Comparison of ENCODE assay signal across 19 cellular contexts in genomic region chr12:8829621-8830020, GRCh38. TPM values are rescaled to one million over a fixed set of nuclear protein-coding genes. Genes with fewer than 3 reads are reported as not detected.
DNase-seq lines count a peak whose midpoint lies in the region; ATAC-seq, FAIRE-seq and TF ChIP-seq lines count a peak whose summit lies in the region.
"Had no signal": no experiment of that assay in that cellular context is flagged by ENCODE, and none has a peak within 500 bp of the region (broad histone marks: within the 10 kb centered on the region; RNA-seq: fewer than 3 reads in every experiment).

No MANE protein-coding gene starts in this region.

- no peak overlapping the region for H3K9ac ChIP-seq in K562 (ENCODE audit: insufficient read depth in 1 of 2, low read depth in 2 of 2, low read length in 2 of 2)
- no peak overlapping the region for H3K9ac ChIP-seq in mesendoderm (ENCODE audit: low read length)

- H4K20me1 ChIP-seq in K562 (replicated peaks; ENCODE audit: control insufficient read depth, insufficient read depth, low read length) (no peaks in the 10 kb centered on the region), PC-9 (ENCODE audit: insufficient read depth) (no peaks in the 10 kb centered on the region)

- POLR2A ChIA-PET in HEK293 (lab: Yijun Ruan, JAX) (interaction anchor here (0.7 kb wide), 1 partner anchor 12 kb away, joined by 6 read pairs; no protein-coding TSS in a partner anchor), K562 (lab: Yijun Ruan, JAX) (interaction anchor here (1.0 to 1.3 kb wide), 2 partner anchors 11 to 31 kb away, joined by 3 read pairs; no protein-coding TSS in a partner anchor), PC-9 (lab: Charles Lee; ENCODE audit: unreplicated experiment) (no interaction called here)
- POLR2A ChIA-PET in CD8-positive, alpha-beta T cell (lab: Charles Lee): interaction anchor here (0.7 kb wide), 1 partner anchor 46 kb away, joined by 3 read pairs; no protein-coding TSS in a partner anchor

- H2BK5ac ChIP-seq in mesendoderm (ENCODE audit: low read length): no peak overlapping the region

- no TSS peak for BruUV-seq in K562 (replicated peaks; lab: Mats Ljungman, UMichigan)
- BruUV-seq in PC-9 (replicated peaks; lab: Mats Ljungman, UMichigan): no TSS peak

- H2BK120ac ChIP-seq in mesendoderm (ENCODE audit: low read depth, low read length): no peak overlapping the region

- H3F3A ChIP-seq in PC-9 (ENCODE audit: insufficient read depth, low read depth): no peaks in the 10 kb centered on the region

- no peak overlapping the region for H2AK5ac ChIP-seq in mesendoderm (ENCODE audit: low read length)

- CTCF ChIA-PET in HEK293 (lab: Yijun Ruan, JAX): no interaction called here
- CTCF ChIA-PET in K562 (lab: Yijun Ruan, JAX; ENCODE audit: low intra/inter-chr PET ratio): interaction anchor here (0.6 kb wide), 1 partner anchor 141 kb away, joined by 3 read pairs; no protein-coding TSS in a partner anchor
- CTCF ChIA-PET in PC-9 (lab: Charles Lee): interaction anchor here (0.7 to 2.0 kb wide), 2 partner anchors 10 to 68 kb away, joined by 6 to 9 read pairs; no protein-coding TSS in a partner anchor
- CTCF ChIA-PET in activated naive CD4-positive, alpha-beta T cell treated with anti-CD3 and anti-CD28 coated beads, Interleukin-2, amount 10 ng/mL, durations not matched to agents 7 days and 5 days (lab: Charles Lee): no interaction called here
- CTCF ChIA-PET in CD8-positive, alpha-beta T cell (lab: Charles Lee): interaction anchor here (0.6 to 1.6 kb wide), 2 partner anchors 116 to 285 kb away, joined by 3 to 4 read pairs; no protein-coding TSS in a partner anchor

- no peak for FAIRE-seq in K562 (lab: Jason Lieb, UNC)
- FAIRE-seq: G401.6 had no signal

- no peaks in the 10 kb centered on the region for H3K36me3 Mint-ChIP-seq in activated naive CD4-positive, alpha-beta T cell treated with anti-CD3 and anti-CD28 coated beads, Interleukin-2, amount 10 ng/mL, durations not matched to agents 7 days and 5 days
- H3K36me3 Mint-ChIP-seq in CD8-positive, alpha-beta T cell: no peaks in the 10 kb centered on the region
- H3K36me3 Mint-ChIP-seq: IgD-negative memory B cell had no signal

- intact Hi-C loops in K562 (cut with micrococcal nuclease) (loop anchor here (5.0 to 10.0 kb wide), 2 partner anchors 63 to 215 kb away; no protein-coding TSS in a partner anchor), PC-9 (cut with micrococcal nuclease; ENCODE audit: unreplicated experiment) (loop anchor here (10.0 kb wide), 1 partner anchor 85 kb away; the partner anchor contains the start of gene PHC1), right lobe of liver (cut with DNase I) (no loop called here)
- intact Hi-C loops in CD8-positive, alpha-beta T cell (cut with DNase I, micrococcal nuclease): loop anchor here in 1 of 2 experiments (10.0 kb wide), 1 partner anchor 285 kb away; the partner anchor contains the start of gene CLEC4E

- no peaks in the 10 kb centered on the region for H3K4me1 ChIP-seq in HEK293 (ENCODE audit: control insufficient read depth, insufficient read depth, low read length)
- H3K4me1 ChIP-seq in K562 (replicated peaks in 1 of 2; ENCODE audit: control insufficient read depth in 2 of 2, insufficient read depth in 2 of 2, low read length in 2 of 2): peaks cover 19 to 21% of the 10 kb centered on the region in 2 experiments; a peak in 4 of 5 replicates
- peaks cover 4% of the 10 kb centered on the region for H3K4me1 ChIP-seq in mesendoderm (ENCODE audit: control insufficient read depth, low read depth, low read length)
- H3K4me1 ChIP-seq in PC-9 (replicated peaks; ENCODE audit: insufficient read depth): no peaks in the 10 kb centered on the region
- no peaks in the 10 kb centered on the region for H3K4me1 ChIP-seq in right lobe of liver
- H3K4me1 ChIP-seq in CD8-positive, alpha-beta T cell (ENCODE audit: insufficient read depth, low read length): no peaks in the 10 kb centered on the region
- H3K4me1 ChIP-seq: HAP-1 had no signal

- H3K4ac ChIP-seq in mesendoderm (ENCODE audit: low read depth, low read length): no peak overlapping the region

- H3K9me2 ChIP-seq in PC-9 (ENCODE audit: insufficient read depth): no peaks in the 10 kb centered on the region

- TF ChIP-seq CTCF in HEK293 (tag by site-specific recombination; IDR thresholded peaks at IDR 0.05) (no peak), K562 (IDR thresholded peaks at IDR 0.05 in 2 of 3, conservative IDR thresholded peaks at IDR 0.05 in 1 of 3; ENCODE audit: insufficient read depth in 2 of 3, low read depth in 1 of 3, low read length in 3 of 3) (no peak), PC-9 (conservative IDR thresholded peaks at IDR 0.05) (no peak), right lobe of liver (IDR thresholded peaks at IDR 0.05) (no peak)
- TF ChIP-seq CTCF in CD8-positive, alpha-beta T cell (IDR thresholded peaks at IDR 0.05): no peak

- H3K4me1 Mint-ChIP-seq in activated naive CD4-positive, alpha-beta T cell treated with anti-CD3 and anti-CD28 coated beads, Interleukin-2, amount 10 ng/mL, durations not matched to agents 7 days and 5 days: no peaks in the 10 kb centered on the region
- H3K4me1 Mint-ChIP-seq in CD8-positive, alpha-beta T cell (ENCODE audit: low read depth): no peaks in the 10 kb centered on the region
- H3K4me1 Mint-ChIP-seq: IgD-negative memory B cell had no signal

- no peaks in the 10 kb centered on the region for H3K27me3 ChIP-seq in K562 (ENCODE audit: control insufficient read depth in 2 of 2, insufficient read depth in 2 of 2, low read length in 2 of 2)
- H3K27me3 ChIP-seq in mesendoderm (ENCODE audit: insufficient read depth, low read length, poor library complexity): no peaks in the 10 kb centered on the region
- no peaks in the 10 kb centered on the region for H3K27me3 ChIP-seq in PC-9 (ENCODE audit: insufficient read depth, low read depth)
- H3K27me3 ChIP-seq in right lobe of liver: no peaks in the 10 kb centered on the region
- no peaks in the 10 kb centered on the region for H3K27me3 ChIP-seq in CD8-positive, alpha-beta T cell (ENCODE audit: insufficient read depth, low read length)

- H3K9me3 Mint-ChIP-seq in activated naive CD4-positive, alpha-beta T cell treated with anti-CD3 and anti-CD28 coated beads, Interleukin-2, amount 10 ng/mL, durations not matched to agents 7 days and 5 days: no peaks in the 10 kb centered on the region
- H3K9me3 Mint-ChIP-seq in CD8-positive, alpha-beta T cell: no peaks in the 10 kb centered on the region

- 0 out of 2 replicates have a peak overlapping the region, but pooled peaks have one; percentile 19 for H2AFZ ChIP-seq in K562 (ENCODE audit: low read depth, low read length)
- H2AFZ ChIP-seq in PC-9: no peak overlapping the region

- H3K27ac Mint-ChIP-seq in activated naive CD4-positive, alpha-beta T cell treated with anti-CD3 and anti-CD28 coated beads, Interleukin-2, amount 10 ng/mL, durations not matched to agents 7 days and 5 days: no peak overlapping the region
- no peak overlapping the region for H3K27ac Mint-ChIP-seq in CD8-positive, alpha-beta T cell
- H3K27ac Mint-ChIP-seq: IgD-negative memory B cell had no signal

- H3K27ac ChIP-seq in HEK293 (ENCODE audit: extremely low read depth, low read depth, low read length) (no peak overlapping the region), K562 (ENCODE audit: extremely low read depth, low read depth, low read length) (no peak overlapping the region), mesendoderm (ENCODE audit: low read depth, low read length) (no peak overlapping the region), PC-9 (no peak overlapping the region), right lobe of liver (no peak overlapping the region)
- H3K27ac ChIP-seq in CD8-positive, alpha-beta T cell (ENCODE audit: low read depth, low read length): no peak overlapping the region

- 75% methylated on average over 4 of the region's 7 CpGs for WGBS in K562 (ENCODE audit: insufficient coverage, low coverage, missing lambda C conversion rate)
- no CpG with 5 or more reads among the region's 7 CpGs for WGBS in mesendoderm (ENCODE audit: extremely low coverage, insufficient coverage, low lambda C conversion rate)
- WGBS in right lobe of liver (ENCODE audit: insufficient coverage, low coverage, low lambda C conversion rate, missing lambda C conversion rate): 79% methylated on average over 5 of the region's 7 CpGs

- H3K27me3 Mint-ChIP-seq in activated naive CD4-positive, alpha-beta T cell treated with anti-CD3 and anti-CD28 coated beads, Interleukin-2, amount 10 ng/mL, durations not matched to agents 7 days and 5 days: peaks cover 20% of the 10 kb centered on the region
- peaks cover 10% of the 10 kb centered on the region for H3K27me3 Mint-ChIP-seq in CD8-positive, alpha-beta T cell (ENCODE audit: low read depth)

- no peak overlapping the region for H3K56ac ChIP-seq in mesendoderm (ENCODE audit: low read length)

- no peak overlapping the region for H3K23ac ChIP-seq in mesendoderm (ENCODE audit: low read length)

- ATAC-seq in K562: peak; percentile 36; the same call in 1 of the 3 replicates
- no peak for ATAC-seq in right lobe of liver
- ATAC-seq in CD8-positive, alpha-beta T cell: no peak

- H3K9me3 ChIP-seq in HEK293 (ENCODE audit: control insufficient read depth, insufficient read depth, low read depth, low read length) (no peaks in the 10 kb centered on the region), K562 (replicated peaks; ENCODE audit: control insufficient read depth, insufficient read depth, low read depth, low read length) (no peaks in the 10 kb centered on the region), PC-9 (ENCODE audit: insufficient read depth, low read depth) (no peaks in the 10 kb centered on the region), right lobe of liver (no peaks in the 10 kb centered on the region)
- H3K9me3 ChIP-seq in CD8-positive, alpha-beta T cell (ENCODE audit: low read length): no peaks in the 10 kb centered on the region
- H3K9me3 ChIP-seq: HAP-1 had no signal

- H3K4me3 ChIP-seq in HEK293 (ENCODE audit: low read depth, low read length) (no peak overlapping the region), K562 (no peak overlapping the region), mesendoderm (ENCODE audit: low read length) (no peak overlapping the region), PC-9 (no peak overlapping the region), right lobe of liver (no peak overlapping the region)
- no peak overlapping the region for H3K4me3 ChIP-seq in CD8-positive, alpha-beta T cell (ENCODE audit: low read depth, low read length)
- H3K4me3 ChIP-seq: HAP-1 had no signal

- in situ Hi-C loops in K562 (cut with MboI): no loop called here

- H4K8ac ChIP-seq in mesendoderm (ENCODE audit: low read depth, low read length): no peak overlapping the region

- no peak for TF ChIP-seq EP300 in K562 (IDR thresholded peaks at IDR 0.05; ENCODE audit: low read length)

- DNase-seq in K562 (ENCODE audit: extremely low read depth in 1 of 4, low spot score in 3 of 4) (no peak), mesendoderm (peak; percentile 50), PC-9 (no peak), right lobe of liver (no peak)
- DNase-seq in activated naive CD4-positive, alpha-beta T cell treated with anti-CD3 and anti-CD28 coated beads, Interleukin-2, amount 10 ng/mL, durations not matched to agents 7 days and 5 days: no peak
- DNase-seq in CD8-positive, alpha-beta T cell: no peak
- DNase-seq: C1 segment of cervical spinal cord, DMS 273 treated with DMSO at 0.1 percent for 48 hours, DND-41, NCI-H1105, NCI-H2081 treated with DMSO at 0.1 percent for 48 hours, NCI-H510A, NCI-H748 treated with DMSO at 0.1 percent for 48 hours, RPMI8226, SHP77 treated with DMSO at 0.1 percent for 48 hours had no signal

- H3K4me2 ChIP-seq in K562 (ENCODE audit: insufficient read depth, low read length): no peak overlapping the region; the same call in 1 of the 2 replicates
- no peak overlapping the region for H3K4me2 ChIP-seq in mesendoderm (ENCODE audit: low read length)
- no peak overlapping the region for H3K4me2 ChIP-seq in PC-9

- TF ChIP-seq RAD21 in K562 (CRISPR knock-in tag; conservative IDR thresholded peaks at IDR 0.05 in 1 of 2, IDR thresholded peaks at IDR 0.05 in 1 of 2): no peak

- H3K36me3 ChIP-seq in HEK293 (ENCODE audit: control insufficient read depth in 2 of 2, insufficient read depth in 1 of 2, low read length in 2 of 2) (no peaks in the 10 kb centered on the region), K562 (ENCODE audit: control insufficient read depth, insufficient read depth, low read length) (no peaks in the 10 kb centered on the region), mesendoderm (ENCODE audit: control insufficient read depth, insufficient read depth, low read length) (no peaks in the 10 kb centered on the region), PC-9 (ENCODE audit: low read depth) (no peaks in the 10 kb centered on the region), right lobe of liver (no peaks in the 10 kb centered on the region)
- no peaks in the 10 kb centered on the region for H3K36me3 ChIP-seq in CD8-positive, alpha-beta T cell (ENCODE audit: insufficient read depth, low read length)
- H3K36me3 ChIP-seq: HAP-1 had no signal

- TF ChIP-seq POLR2A in K562 (conservative IDR thresholded peaks at IDR 0.05) (no peak), right lobe of liver (IDR thresholded peaks at IDR 0.05) (no peak)

- no peaks in the 10 kb centered on the region for H3K79me1 ChIP-seq in mesendoderm (ENCODE audit: low read length)

- H3K79me2 ChIP-seq in K562 (ENCODE audit: control insufficient read depth, insufficient read depth, low read length) (no peaks in the 10 kb centered on the region), mesendoderm (ENCODE audit: control insufficient read depth, insufficient read depth, low read length) (no peaks in the 10 kb centered on the region), PC-9 (ENCODE audit: low read depth) (no peaks in the 10 kb centered on the region)

- H4K5ac ChIP-seq in mesendoderm (ENCODE audit: low read length): no peak overlapping the region

- no peak overlapping the region for H2BK15ac ChIP-seq in mesendoderm (replicated peaks; ENCODE audit: low read depth)

- H3K9me1 ChIP-seq in K562 (ENCODE audit: control insufficient read depth, insufficient read depth, low read length): no peaks in the 10 kb centered on the region

- no peak overlapping the region for H3K18ac ChIP-seq in mesendoderm (ENCODE audit: low read length)

- no peak overlapping the region for H3K4me3 Mint-ChIP-seq in activated naive CD4-positive, alpha-beta T cell treated with anti-CD3 and anti-CD28 coated beads, Interleukin-2, amount 10 ng/mL, durations not matched to agents 7 days and 5 days
- no peak overlapping the region for H3K4me3 Mint-ChIP-seq in CD8-positive, alpha-beta T cell
- H3K4me3 Mint-ChIP-seq: IgD-negative memory B cell had no signal

RNA-seq across cellular contexts. Expression of gene A2ML1, which starts 7.2 kb away (rescaled TPM):
- 0.12 and 0.63 TPM in 2 replicates for total RNA-seq in K562 (2011; cell fraction: chromatin; rRNA removed; ENCODE audit: low replicate concordance)
- total RNA-seq in K562 (2011; cell fraction: nucleolus; rRNA removed): 0.39 TPM in 1 of 2 replicates, not detected in the other
- 1.2 TPM in 1 of 2 replicates, not detected in the other for total RNA-seq in K562 (2011; cell fraction: nucleoplasm; rRNA removed)
- total RNA-seq in K562 (2014; rRNA removed): 0.04 and 0.14 TPM in 2 replicates
- 0.11 and 0.26 TPM in 2 replicates for total RNA-seq in K562 (2014; rRNA removed; fragmentation: Illumina TruSeq; extraction: Trizol)
- total RNA-seq in K562 (2015; rRNA removed; fragmentation: Illumina TruSeq; extraction: Trizol): 0.23 and 0.47 TPM in 2 replicates
- 0.40 TPM in 1 of 2 replicates, not detected in the other for total RNA-seq in K562 (2021)
- polyA plus RNA-seq in K562 (2011; rRNA removed): 0.01 and 0.04 TPM in 2 replicates
- 0.03 and 0.06 TPM in 2 replicates for polyA plus RNA-seq in K562 (2011; cell fraction: cytosol; rRNA removed)
- polyA plus RNA-seq in K562 (2011; cell fraction: nucleus; rRNA removed): 0.06 and 0.11 TPM in 2 replicates
- polyA plus RNA-seq in K562 (2012): 0.07 and 0.20 TPM in 2 replicates
- polyA plus RNA-seq in K562 (2014; fragmentation: Illumina TruSeq; extraction: Trizol): 0.07 and 0.13 TPM in 2 replicates
- under 1 TPM; 0.04 to 0.14 TPM for polyA plus RNA-seq in K562 (2014; fragmentation: Nextera tagmentation; extraction: Ambion mirVana)
- polyA plus RNA-seq in K562 (2014; rRNA removed): 0.04 and 0.11 TPM in 2 replicates
- polyA minus RNA-seq in K562 (2011; rRNA and poly(A)+ RNA removed): 0.06 and 0.07 TPM in 2 replicates
- polyA minus RNA-seq in K562 (2011; cell fraction: cytosol; rRNA and poly(A)+ RNA removed): not detected in 2 replicates
- not detected in 2 replicates for polyA minus RNA-seq in K562 (2011; cell fraction: nucleus; rRNA and poly(A)+ RNA removed)
- polyA plus RNA-seq in mesendoderm (2013, experiment 1 of 2): 1.2 TPM
- polyA plus RNA-seq in mesendoderm (2013, experiment 2 of 2): 1.3 TPM
- 15.2 and 17.3 TPM in 2 replicates for total RNA-seq in PC-9 (2021)
- total RNA-seq in right lobe of liver: under 1 TPM in 1 of 6 experiments, not detected in 5; 0.07 TPM
- total RNA-seq in CD8-positive, alpha-beta T cell: not detected
- polyA plus RNA-seq: IgD-negative memory B cell had no signal

Comparison
In these comparisons a context has a peak if more than half of its experiments do, and no peak if none do; other contexts are left out.
1. CTCF ChIA-PET loops: an anchor here in K562 (0.6 kb wide), PC-9 (0.7 to 2.0 kb wide) and CD8-positive, alpha-beta T cell (0.6 to 1.6 kb wide); none called in HEK293 and activated naive CD4-positive, alpha-beta T cell treated with anti-CD3 and anti-CD28 coated beads, Interleukin-2, amount 10 ng/mL, durations not matched to agents 7 days and 5 days.
2. intact Hi-C loops: an anchor here in K562 (5.0 to 10.0 kb wide) and PC-9 (10.0 kb wide); none called in right lobe of liver.
3. Of the 44 proteins assayed by ChIP-seq in both K562 and HEK293: peak only in K562: none; only in HEK293: KLF1 and REST; in both: none; in neither: 42.